In genomic region chr9:127694890-127695735, GRCh38 we compare ENCODE assay signal across 1 cellular context.
A peak's percentile ranks its signal among the peaks of the same experiment; 100 is the strongest.
TF ChIP-seq lines count a peak whose summit lies in the region.

No MANE protein-coding gene starts in this region.

TF ChIP-seq in HCT116, 20 proteins besides CTCF, POLR2A, EP300 and RAD21:
- TF ChIP-seq EZH2phosphoT487 (IDR thresholded peaks at IDR 0.05; ENCODE audit: borderline replicate concordance) (no peak), ZBTB33 (IDR thresholded peaks at IDR 0.05; ENCODE audit: extremely low read depth, insufficient replicate concordance, low read length) (no peak), SP1 (IDR thresholded peaks at IDR 0.05; ENCODE audit: low read depth) (no peak), CBX3 (IDR thresholded peaks at IDR 0.05; ENCODE audit: low read depth) (no peak), EGR1 (IDR thresholded peaks at IDR 0.05; ENCODE audit: low read depth) (no peak), SIN3A (IDR thresholded peaks at IDR 0.05; ENCODE audit: low read depth) (0 out of 2 replicates have a peak, but pooled peaks have one; percentile 15), YY1 (IDR thresholded peaks at IDR 0.05; ENCODE audit: extremely low read depth, insufficient replicate concordance, low read depth, low read length) (no peak)
- TF ChIP-seq, protein P1, sequence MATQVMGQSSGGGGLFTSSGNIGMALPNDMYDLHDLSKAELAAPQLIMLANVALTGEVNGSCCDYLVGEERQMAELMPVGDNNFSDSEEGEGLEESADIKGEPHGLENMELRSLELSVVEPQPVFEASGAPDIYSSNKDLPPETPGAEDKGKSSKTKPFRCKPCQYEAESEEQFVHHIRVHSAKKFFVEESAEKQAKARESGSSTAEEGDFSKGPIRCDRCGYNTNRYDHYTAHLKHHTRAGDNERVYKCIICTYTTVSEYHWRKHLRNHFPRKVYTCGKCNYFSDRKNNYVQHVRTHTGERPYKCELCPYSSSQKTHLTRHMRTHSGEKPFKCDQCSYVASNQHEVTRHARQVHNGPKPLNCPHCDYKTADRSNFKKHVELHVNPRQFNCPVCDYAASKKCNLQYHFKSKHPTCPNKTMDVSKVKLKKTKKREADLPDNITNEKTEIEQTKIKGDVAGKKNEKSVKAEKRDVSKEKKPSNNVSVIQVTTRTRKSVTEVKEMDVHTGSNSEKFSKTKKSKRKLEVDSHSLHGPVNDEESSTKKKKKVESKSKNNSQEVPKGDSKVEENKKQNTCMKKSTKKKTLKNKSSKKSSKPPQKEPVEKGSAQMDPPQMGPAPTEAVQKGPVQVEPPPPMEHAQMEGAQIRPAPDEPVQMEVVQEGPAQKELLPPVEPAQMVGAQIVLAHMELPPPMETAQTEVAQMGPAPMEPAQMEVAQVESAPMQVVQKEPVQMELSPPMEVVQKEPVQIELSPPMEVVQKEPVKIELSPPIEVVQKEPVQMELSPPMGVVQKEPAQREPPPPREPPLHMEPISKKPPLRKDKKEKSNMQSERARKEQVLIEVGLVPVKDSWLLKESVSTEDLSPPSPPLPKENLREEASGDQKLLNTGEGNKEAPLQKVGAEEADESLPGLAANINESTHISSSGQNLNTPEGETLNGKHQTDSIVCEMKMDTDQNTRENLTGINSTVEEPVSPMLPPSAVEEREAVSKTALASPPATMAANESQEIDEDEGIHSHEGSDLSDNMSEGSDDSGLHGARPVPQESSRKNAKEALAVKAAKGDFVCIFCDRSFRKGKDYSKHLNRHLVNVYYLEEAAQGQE (IDR thresholded peaks at IDR 0.05; ENCODE audit: low read depth) = no peak
